In the genomic region with DNA sequence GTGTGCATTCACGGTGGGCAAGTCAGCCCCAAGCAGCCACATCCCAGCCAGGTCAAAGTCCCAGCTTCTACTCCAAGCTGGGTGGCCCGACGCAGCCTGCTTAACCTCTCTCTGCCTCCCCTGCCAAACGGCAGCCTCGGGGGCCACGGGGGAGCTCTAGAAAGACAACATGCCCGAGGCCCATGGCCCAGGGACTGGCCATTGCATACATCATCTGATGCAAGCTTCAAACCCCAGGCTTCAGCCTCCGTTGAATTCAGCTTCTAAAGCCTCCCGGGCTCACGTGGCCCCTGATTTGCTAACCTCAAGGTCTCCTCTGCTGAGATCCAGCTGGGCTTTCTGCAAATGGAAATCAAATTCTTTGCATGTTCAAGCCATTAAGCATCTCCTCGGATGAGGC, we compare ENCODE assay signal across 15 cellular contexts.
DNase-seq lines count a peak whose midpoint lies in the region; ATAC-seq and TF ChIP-seq lines count a peak whose summit lies in the region.
"Had no signal": no experiment of that assay in that cellular context is flagged by ENCODE, and none has a peak within 500 bp of the region (broad histone marks: within the 10 kb centered on the region; RNA-seq: fewer than 3 reads in every experiment).

No MANE protein-coding gene starts in this region.

- intact Hi-C loops in heart left ventricle (cut with DNase I) (loop anchor here in 7 of 10 donors (2.0 to 10.0 kb wide), 10 partner anchors 47 to 330 kb away; partner anchors contain the start of genes DNAAF5 (in 3 of the 7), PRKAR1B (in 3 of the 7) and PDGFA (in 1 of the 7)), cardiac septum (cut with DNase I) (loop anchor here (2.0 to 5.0 kb wide), 3 partner anchors 62 to 142 kb away; partner anchors contain the start of genes DNAAF5 and PRKAR1B)
- intact Hi-C loops in activated T-helper 2 cell treated with anti-CD3 and anti-CD28 coated beads, Interferon-gamma antibody, Interleukin-2, Interleukin-4, amounts not matched to agents 10 μg/mL and 5 μg/mL and 100 μg/mL, durations not matched to agents 14 hours and 24 hours and 36 hours (cut with micrococcal nuclease): no loop called here

- in situ Hi-C loops in GM13976 (cut with MboI; ENCODE audit: low sequenced_read_pairs, unreplicated experiment): no loop called here

- DNase-seq in heart left ventricle (peak in 1 of 5 donors; percentile 49), cardiac septum (ENCODE audit: low spot score) (no peak), fibroblast of the aortic adventitia (ENCODE audit: low read depth) (peak; percentile 63), GM13976 (ENCODE audit: low spot score) (no peak), foreskin melanocyte (no peak)
- no peak for DNase-seq in activated T-helper 2 cell treated with anti-CD3 and anti-CD28 coated beads, Interferon-gamma antibody, Interleukin-2, Interleukin-4, amounts not matched to agents 10 μg/mL and 5 μg/mL and 100 μg/mL, durations not matched to agents 14 hours and 24 hours and 36 hours (ENCODE audit: low spot score)
- DNase-seq: HFFc6; natural killer cell; NCI-H1105; NK-92 treated with Interleukin-12 subunit alpha and Interleukin-12 subunit beta, amount 100 ng/mL, for 24 hours; stimulated activated CD4-positive, alpha-beta T cell treated with anti-CD3 and anti-CD28 coated beads, Interleukin-2, amount 100 ng/mL, for 24 hours; stimulated activated naive CD8-positive, alpha-beta T cell treated with anti-CD3 and anti-CD28 coated beads, Interleukin-15, amount 100 ng/mL, for 72 hours had no signal

- no peak overlapping the region for H3K27ac Mint-ChIP-seq in activated T-helper 2 cell treated with anti-CD3 and anti-CD28 coated beads, Interferon-gamma antibody, Interleukin-2, Interleukin-4, amounts not matched to agents 10 μg/mL and 5 μg/mL and 100 μg/mL, durations not matched to agents 14 hours and 24 hours and 36 hours
- H3K27ac Mint-ChIP-seq: HFFc6; natural killer cell; stimulated activated naive CD8-positive, alpha-beta T cell treated with anti-CD3 and anti-CD28 coated beads, Interleukin-15, amount 100 ng/mL, for 72 hours; T-helper 1 cell treated with Interleukin-12 subunit alpha and Interleukin-12 subunit beta and Interleukin-4 antibody, amounts not matched to agents 30 μg/mL and 1 μg/mL, for 36 hours had no signal

- H3K4me1 Mint-ChIP-seq in activated T-helper 2 cell treated with anti-CD3 and anti-CD28 coated beads, Interferon-gamma antibody, Interleukin-2, Interleukin-4, amounts not matched to agents 10 μg/mL and 5 μg/mL and 100 μg/mL, durations not matched to agents 14 hours and 24 hours and 36 hours (ENCODE audit: low read depth): peaks cover 3% of the 10 kb centered on the region

- no peak for ATAC-seq in heart left ventricle
- ATAC-seq in GM19395 (IDR thresholded peaks at IDR 0.05; ENCODE audit: unreplicated experiment): no peak
- ATAC-seq: natural killer cell; stimulated activated naive CD8-positive, alpha-beta T cell treated with anti-CD3 and anti-CD28 coated beads, Interleukin-15, amount 100 ng/mL, for 72 hours had no signal

- H3K9me3 ChIP-seq in heart left ventricle (peaks cover 0 to 4% (median 0%) of the 10 kb centered on the region in 12 donors), muscle layer of colon (ENCODE audit: low read length) (no peaks in the 10 kb centered on the region)

- H3K4me3 Mint-ChIP-seq in activated T-helper 2 cell treated with anti-CD3 and anti-CD28 coated beads, Interferon-gamma antibody, Interleukin-2, Interleukin-4, amounts not matched to agents 10 μg/mL and 5 μg/mL and 100 μg/mL, durations not matched to agents 14 hours and 24 hours and 36 hours (ENCODE audit: low read depth): no peak overlapping the region
- H3K4me3 Mint-ChIP-seq: HFFc6; natural killer cell; stimulated activated naive CD8-positive, alpha-beta T cell treated with anti-CD3 and anti-CD28 coated beads, Interleukin-15, amount 100 ng/mL, for 72 hours; T-helper 1 cell treated with Interleukin-12 subunit alpha and Interleukin-12 subunit beta and Interleukin-4 antibody, amounts not matched to agents 30 μg/mL and 1 μg/mL, for 36 hours had no signal

- peaks cover 0 to 56% (median 39%) of the 10 kb centered on the region in 12 donors for H3K4me1 ChIP-seq in heart left ventricle
- peaks cover 53% of the 10 kb centered on the region for H3K4me1 ChIP-seq in muscle layer of colon (ENCODE audit: insufficient read depth, low read length)

- peak overlapping the region; percentile 57 to 91 (median 83) for H3K27ac ChIP-seq in heart left ventricle
- H3K27ac ChIP-seq in muscle layer of colon (ENCODE audit: low read depth, low read length): peak overlapping the region; percentile 76

- no peak for TF ChIP-seq POLR2A in heart left ventricle (IDR thresholded peaks at IDR 0.05)

- H3K36me3 Mint-ChIP-seq in activated T-helper 2 cell treated with anti-CD3 and anti-CD28 coated beads, Interferon-gamma antibody, Interleukin-2, Interleukin-4, amounts not matched to agents 10 μg/mL and 5 μg/mL and 100 μg/mL, durations not matched to agents 14 hours and 24 hours and 36 hours (ENCODE audit: low read depth): peaks cover 8% of the 10 kb centered on the region

- peaks cover 7% of the 10 kb centered on the region for H3K9me3 Mint-ChIP-seq in activated T-helper 2 cell treated with anti-CD3 and anti-CD28 coated beads, Interferon-gamma antibody, Interleukin-2, Interleukin-4, amounts not matched to agents 10 μg/mL and 5 μg/mL and 100 μg/mL, durations not matched to agents 14 hours and 24 hours and 36 hours

- peak overlapping the region; percentile 61 for H3K9ac ChIP-seq in muscle layer of colon (ENCODE audit: low read length)

- H3K36me3 ChIP-seq in heart left ventricle (no peaks in the 10 kb centered on the region), muscle layer of colon (ENCODE audit: insufficient read depth, low read length) (no peaks in the 10 kb centered on the region)

- TF ChIP-seq CTCF in heart left ventricle (IDR thresholded peaks at IDR 0.05): no peak
- TF ChIP-seq CTCF in fibroblast of the aortic adventitia (IDR thresholded peaks at IDR 0.05; ENCODE audit: insufficient read depth, low read length): no peak
- no peak for TF ChIP-seq CTCF in GM13976 (IDR thresholded peaks at IDR 0.05; ENCODE audit: borderline replicate concordance, control extremely low read depth, extremely low read depth, insufficient read depth, missing control alignments)

- no peaks in the 10 kb centered on the region for H3K27me3 Mint-ChIP-seq in activated T-helper 2 cell treated with anti-CD3 and anti-CD28 coated beads, Interferon-gamma antibody, Interleukin-2, Interleukin-4, amounts not matched to agents 10 μg/mL and 5 μg/mL and 100 μg/mL, durations not matched to agents 14 hours and 24 hours and 36 hours (ENCODE audit: low read depth)
- H3K27me3 Mint-ChIP-seq: stimulated activated naive CD8-positive, alpha-beta T cell treated with anti-CD3 and anti-CD28 coated beads, Interleukin-15, amount 100 ng/mL, for 72 hours had no signal

- H3K4me3 ChIP-seq in heart left ventricle (peak overlapping the region in 3 of 12 donors; percentile 1 to 7 (median 4)), fibroblast of the aortic adventitia (ENCODE audit: low read depth, low read length) (no peak overlapping the region), muscle layer of colon (ENCODE audit: low read depth in 1 of 2, low read length in 2 of 2) (peak overlapping the region in 1 of 2 donors; percentile 37)

- H3K27me3 ChIP-seq in heart left ventricle: no peaks in the 10 kb centered on the region
- H3K27me3 ChIP-seq in muscle layer of colon (ENCODE audit: control insufficient read depth in 1 of 2, insufficient read depth in 2 of 2, low read length in 2 of 2): no peaks in the 10 kb centered on the region

- 47 to 63% (median 59%) methylated on average over 11 of the region's 11 CpGs for WGBS in heart left ventricle, 4 donors
